In genomic region chr4:189506080-189506479, GRCh38 we compare ENCODE assay signal across 34 cellular contexts.
"Had no signal": no experiment of that assay in that cellular context is flagged by ENCODE, and none has a peak within 500 bp of the region (broad histone marks: within the 10 kb centered on the region; RNA-seq: fewer than 3 reads in every experiment).

No MANE protein-coding gene starts in this region.

- H3K36me3 ChIP-seq: adrenal gland, ascending aorta, brain microvascular endothelial cell, breast epithelium, cardiac muscle cell had no signal

- H3K9me3 ChIP-seq: adrenal gland, ascending aorta, body of pancreas, breast epithelium had no signal

- FAIRE-seq: astrocyte, bronchial epithelial cell had no signal

- H3K4me3 ChIP-seq: adrenal gland, ascending aorta, body of pancreas, breast epithelium, cardiac muscle cell had no signal

- DNase-seq: activated effector memory CD4-positive, alpha-beta T cell treated with anti-CD3 and anti-CD28 coated beads, Interleukin-2, amount 50 U/mL, for 16 hours; activated effector memory CD4-positive, alpha-beta T cell treated with Interleukin-2 at 50 U/mL for 16 hours; activated gamma-delta T cell; activated gamma-delta T cell treated with Interleukin-2 at 50 U/mL for 16 hours; activated naive CD4-positive, alpha-beta T cell; activated naive CD4-positive, alpha-beta T cell treated with anti-CD3 and anti-CD28 coated beads for 36 hours; activated naive CD4-positive, alpha-beta T cell treated with anti-CD3 and anti-CD28 coated beads, Interleukin-2, amount 10 ng/mL, durations not matched to agents 7 days and 5 days; activated naive CD4-positive, alpha-beta T cell treated with anti-CD3 and anti-CD28 coated beads, Interleukin-2, amount 50 U/mL, for 16 hours; activated naive CD4-positive, alpha-beta T cell treated with Interleukin-2 at 50 U/mL for 16 hours; activated naive CD8-positive, alpha-beta T cell treated with anti-CD3 and anti-CD28 coated beads for 36 hours; activated naive CD8-positive, alpha-beta T cell treated with anti-CD3 and anti-CD28 coated beads, Interleukin-2, amount 10 ng/mL, durations not matched to agents 7 days and 5 days; activated naive CD8-positive, alpha-beta T cell treated with anti-CD3 and anti-CD28 coated beads, Interleukin-2, amount 50 U/mL, for 24 hours; activated T-cell treated with anti-CD3 and anti-CD28 coated beads, Interleukin-2, amount 50 U/mL, for 1 hour; activated T-cell treated with anti-CD3 and anti-CD28 coated beads, Interleukin-2, amount 50 U/mL, for 24 hours; activated T-cell treated with anti-CD3 and anti-CD28 coated beads, Interleukin-2, amount 50 U/mL, for 4 hours; activated T-cell treated with anti-CD3 and anti-CD28 coated beads, Interleukin-2, amount 50 U/mL, for 48 hours; activated T-cell treated with anti-CD3 and anti-CD28 coated beads, Interleukin-2, amount 50 U/mL, for 72 hours; adrenal gland; amniotic stem cell; amygdala; anterior cingulate cortex; aorta; body of pancreas; brain microvascular endothelial cell; caudate nucleus; central memory CD4-positive, alpha-beta T cell; cerebellar nuclear complex had no signal

- H3K27me3 ChIP-seq: adrenal gland, ascending aorta, body of pancreas, brain microvascular endothelial cell, breast epithelium, cardiac muscle cell had no signal

- H3K4me1 ChIP-seq: adrenal gland, ascending aorta, body of pancreas, breast epithelium had no signal

- H3K27ac ChIP-seq: adrenal gland, ascending aorta, body of pancreas, brain microvascular endothelial cell, breast epithelium, cardiac muscle cell had no signal

- ATAC-seq: activated naive CD4-positive, alpha-beta T cell treated with anti-CD3 and anti-CD28 coated beads, Interleukin-2, amount 50 U/mL, for 72 hours; activated naive CD8-positive, alpha-beta T cell treated with anti-CD3 and anti-CD28 coated beads, Interleukin-2, amount 50 U/mL, for 24 hours; activated T-cell treated with anti-CD3 and anti-CD28 coated beads, Interleukin-2, amount 50 U/mL, for 4 hours; activated T-cell treated with anti-CD3 and anti-CD28 coated beads, Interleukin-2, amount 50 U/mL, for 72 hours; activated T-helper 17 cell treated with anti-CD3 and anti-CD28 coated beads, Interleukin-2, amount 50 U/mL, for 72 hours; body of pancreas had no signal
